Comparison of ENCODE assay signal across 8 cellular contexts in the genomic region with DNA sequence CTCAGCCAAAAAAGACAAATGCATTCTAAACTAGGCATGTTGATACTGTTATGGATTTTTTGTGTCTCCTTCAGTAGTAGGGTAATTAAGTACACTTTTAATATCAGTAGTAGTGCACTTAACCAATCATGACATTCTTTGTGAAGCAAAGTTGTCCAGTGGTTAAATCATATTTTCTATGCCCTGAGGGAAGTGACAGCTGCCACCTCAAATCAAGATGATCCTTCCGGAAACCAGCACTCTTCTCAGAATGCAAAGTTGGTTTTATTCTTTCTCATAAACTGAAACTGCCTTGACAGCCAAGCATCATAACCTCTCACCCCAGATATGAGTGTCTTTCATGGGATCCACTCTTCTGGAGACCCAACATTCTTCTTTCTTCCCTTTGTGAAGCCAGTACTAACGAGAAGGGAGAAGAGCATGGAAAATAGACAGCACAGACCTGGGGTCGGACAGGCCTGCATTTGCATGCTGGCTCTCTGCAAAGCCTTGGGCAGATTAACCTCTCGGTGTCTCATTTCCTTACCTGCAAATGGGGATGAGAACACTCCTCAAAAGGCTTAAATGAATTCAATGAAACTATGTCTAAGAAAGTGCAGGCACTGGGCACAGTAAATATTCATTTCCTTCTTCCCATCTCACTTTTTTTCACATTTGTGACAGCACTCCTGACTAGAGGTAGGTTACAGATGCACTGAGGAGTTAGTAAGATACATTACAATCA. TPM values are rescaled to one million over a fixed set of nuclear protein-coding genes. Genes with fewer than 3 reads are reported as not detected.
DNase-seq lines count a peak whose midpoint lies in the region; ATAC-seq and TF ChIP-seq lines count a peak whose summit lies in the region.

No MANE protein-coding gene starts in this region.

- peaks cover 19% of the 10 kb centered on the region for H3K36me3 Mint-ChIP-seq in activated B cell treated with CpG ODN at 0.5 μM for 24 hours (ENCODE audit: low read depth)
- H3K36me3 Mint-ChIP-seq in stimulated activated naive CD8-positive, alpha-beta T cell treated with anti-CD3 and anti-CD28 coated beads, Interleukin-15, Interleukin-2, amounts not matched to agents 100 ng/mL and 50 ng/mL, for 24 hours (ENCODE audit: low read depth): peaks cover 18% of the 10 kb centered on the region

- H3K4me3 ChIP-seq in cardiac muscle cell (no peak overlapping the region), right atrium auricular region (no peak overlapping the region), thyroid gland (replicated peaks in 1 of 3) (no peak overlapping the region), heart right ventricle (no peak overlapping the region)

- ATAC-seq in HG02981 (IDR thresholded peaks at IDR 0.05; ENCODE audit: unreplicated experiment) (peak; percentile 77), activated B cell treated with CpG ODN at 0.5 μM for 24 hours (ENCODE audit: low read depth) (peak; percentile 86), heart right ventricle (no peak)

- H3K36me3 ChIP-seq in cardiac muscle cell (no peaks in the 10 kb centered on the region), right atrium auricular region (peaks cover 5% of the 10 kb centered on the region), thyroid gland (no peaks in the 10 kb centered on the region), heart right ventricle (peaks cover 0 to 15% (median 0%) of the 10 kb centered on the region in 9 donors)

- H3K9me3 ChIP-seq in cardiac muscle cell (ENCODE audit: low read depth) (no peaks in the 10 kb centered on the region), right atrium auricular region (no peaks in the 10 kb centered on the region), thyroid gland (no peaks in the 10 kb centered on the region), heart right ventricle (peaks cover 0 to under 1% (median 0%) of the 10 kb centered on the region in 11 donors)

- peak overlapping the region; percentile 21 for H3K27ac ChIP-seq in cardiac muscle cell
- H3K27ac ChIP-seq in right atrium auricular region: no peak overlapping the region
- H3K27ac ChIP-seq in thyroid gland: no peak overlapping the region
- H3K27ac ChIP-seq in heart right ventricle: no peak overlapping the region

- WGBS in thyroid gland, 2 donors: 80 to 92% methylated on average over 4 of the region's 4 CpGs
- 87% methylated on average over 4 of the region's 4 CpGs for WGBS in heart right ventricle, 2 donors

- TF ChIP-seq CTCF in cardiac muscle cell (IDR thresholded peaks at IDR 0.05; ENCODE audit: low read depth, low read length) (no peak), right atrium auricular region (IDR thresholded peaks at IDR 0.05) (no peak), activated B cell treated with CpG ODN at 0.5 μM for 24 hours (IDR thresholded peaks at IDR 0.05) (no peak), thyroid gland (IDR thresholded peaks at IDR 0.05) (no peak), heart right ventricle (IDR thresholded peaks at IDR 0.05) (no peak)

- CTCF ChIA-PET in activated B cell treated with CpG ODN at 0.5 μM for 24 hours (lab: Charles Lee): interaction anchor here (2.5 kb wide), 1 partner anchor 295 kb away, joined by 8 read pairs; no protein-coding TSS in a partner anchor

- H3K27me3 Mint-ChIP-seq in activated B cell treated with CpG ODN at 0.5 μM for 24 hours: no peaks in the 10 kb centered on the region
- no peaks in the 10 kb centered on the region for H3K27me3 Mint-ChIP-seq in stimulated activated naive CD8-positive, alpha-beta T cell treated with anti-CD3 and anti-CD28 coated beads, Interleukin-15, Interleukin-2, amounts not matched to agents 100 ng/mL and 50 ng/mL, for 24 hours

- H3K27ac Mint-ChIP-seq in activated B cell treated with CpG ODN at 0.5 μM for 24 hours: peak overlapping the region; percentile 80
- peak overlapping the region; percentile 56 for H3K27ac Mint-ChIP-seq in stimulated activated naive CD8-positive, alpha-beta T cell treated with anti-CD3 and anti-CD28 coated beads, Interleukin-15, Interleukin-2, amounts not matched to agents 100 ng/mL and 50 ng/mL, for 24 hours

- H3K4me1 ChIP-seq in cardiac muscle cell (ENCODE audit: low read depth): no peaks in the 10 kb centered on the region
- peaks cover 0 to 4% of the 10 kb centered on the region in 2 donors for H3K4me1 ChIP-seq in right atrium auricular region
- H3K4me1 ChIP-seq in thyroid gland: peaks cover 21 to 25% of the 10 kb centered on the region in 2 donors
- peaks cover 0 to 37% (median 0%) of the 10 kb centered on the region in 9 donors for H3K4me1 ChIP-seq in heart right ventricle

- intact Hi-C loops in activated B cell treated with CpG ODN at 0.5 μM for 24 hours (cut with micrococcal nuclease): loop anchor here (1.0 to 5.0 kb wide), 2 partner anchors 13 to 294 kb away; a partner anchor contains a TSS
- intact Hi-C loops in thyroid gland (cut with DNase I): no loop called here
- intact Hi-C loops in heart right ventricle (cut with DNase I): loop anchor here in 1 of 10 donors (5.0 kb wide), 1 partner anchor 64 kb away; no protein-coding TSS in a partner anchor

- POLR2A ChIA-PET in activated B cell treated with CpG ODN at 0.5 μM for 24 hours (lab: Charles Lee): interaction anchor here (0.8 to 3.4 kb wide), 5 partner anchors 13 to 175 kb away, joined by 3 to 18 read pairs (median 4); a partner anchor contains a TSS

- peak overlapping the region; percentile 61 for H3K4me3 Mint-ChIP-seq in activated B cell treated with CpG ODN at 0.5 μM for 24 hours
- H3K4me3 Mint-ChIP-seq in stimulated activated naive CD8-positive, alpha-beta T cell treated with anti-CD3 and anti-CD28 coated beads, Interleukin-15, Interleukin-2, amounts not matched to agents 100 ng/mL and 50 ng/mL, for 24 hours: peak overlapping the region; percentile 42

- H3K4me1 Mint-ChIP-seq in activated B cell treated with CpG ODN at 0.5 μM for 24 hours: peaks cover 46% of the 10 kb centered on the region
- H3K4me1 Mint-ChIP-seq in stimulated activated naive CD8-positive, alpha-beta T cell treated with anti-CD3 and anti-CD28 coated beads, Interleukin-15, Interleukin-2, amounts not matched to agents 100 ng/mL and 50 ng/mL, for 24 hours (ENCODE audit: low read depth): peaks cover 54% of the 10 kb centered on the region

- H3K27me3 ChIP-seq in cardiac muscle cell (no peaks in the 10 kb centered on the region), right atrium auricular region (no peaks in the 10 kb centered on the region), thyroid gland (no peaks in the 10 kb centered on the region), heart right ventricle (no peaks in the 10 kb centered on the region)

- no peak for TF ChIP-seq POLR2A in thyroid gland (IDR thresholded peaks at IDR 0.05)

- no peaks in the 10 kb centered on the region for H3K9me3 Mint-ChIP-seq in activated B cell treated with CpG ODN at 0.5 μM for 24 hours
- H3K9me3 Mint-ChIP-seq in stimulated activated naive CD8-positive, alpha-beta T cell treated with anti-CD3 and anti-CD28 coated beads, Interleukin-15, Interleukin-2, amounts not matched to agents 100 ng/mL and 50 ng/mL, for 24 hours: no peaks in the 10 kb centered on the region

- no peak for DNase-seq in cardiac muscle cell (ENCODE audit: low read depth in 1 of 2, low spot score in 1 of 2)
- DNase-seq in right atrium auricular region (ENCODE audit: low spot score): no peak
- no peak for DNase-seq in activated B cell treated with CpG ODN at 0.5 μM for 24 hours
- DNase-seq in thyroid gland: no peak
- DNase-seq in heart right ventricle: no peak
- no peak for DNase-seq in NCI-H82 treated with DMSO at 0.1 percent for 48 hours (lab: John Stamatoyannopoulos, UW; ENCODE audit: unreplicated experiment)

RNA-seq across cellular contexts. Expression of a gene that starts 13.2 kb away (rescaled TPM):
- total RNA-seq in cardiac muscle cell: 27.8 and 51.9 TPM in 2 replicates
- polyA plus RNA-seq in cardiac muscle cell: 39.9 and 45.3 TPM in 2 replicates
- 10 to 100 TPM; 12.6 to 20.4 TPM for total RNA-seq in right atrium auricular region
- 48.5 and 50.8 TPM in 2 replicates for total RNA-seq in activated B cell treated with CpG ODN at 0.5 μM for 24 hours
- total RNA-seq in thyroid gland: 10 to 100 TPM; 53.7 to 61.9 (median 54.6) TPM
- total RNA-seq in heart right ventricle: 10 to 100 TPM; 17.4 to 33.4 (median 24.3) TPM
- polyA plus RNA-seq in heart right ventricle: 10 to 100 TPM in 1 of 2 donors, 1 to 10 TPM in 1; 4.3 to 26.4 TPM

RNA-seq across cellular contexts. Expression of a gene that starts 13.3 kb away (rescaled TPM):
- total RNA-seq in cardiac muscle cell: 5.9 and 8.0 TPM in 2 replicates
- 5.6 and 6.9 TPM in 2 replicates for polyA plus RNA-seq in cardiac muscle cell
- under 1 TPM; 0.52 to 0.83 TPM for total RNA-seq in right atrium auricular region
- 1.1 and 1.5 TPM in 2 replicates for total RNA-seq in activated B cell treated with CpG ODN at 0.5 μM for 24 hours
- total RNA-seq in thyroid gland: 10 to 100 TPM in 2 of 4 donors, 1 to 10 TPM in 2; 9.6 to 13.7 (median 11.8) TPM
- 1 to 10 TPM in 8 of 10 donors, under 1 TPM in 2; 0.51 to 2.6 (median 1.3) TPM for total RNA-seq in heart right ventricle
- under 1 TPM; 0.29 to 0.83 TPM for polyA plus RNA-seq in heart right ventricle

Comparison
In these comparisons a context has a peak if more than half of its experiments do, and no peak if none do; other contexts are left out.
1. ATAC-seq: peak in HG02981 (single experiment) and activated B cell treated with CpG ODN at 0.5 μM for 24 hours (single experiment); none in heart right ventricle (0 of 8).